In the genomic region with DNA sequence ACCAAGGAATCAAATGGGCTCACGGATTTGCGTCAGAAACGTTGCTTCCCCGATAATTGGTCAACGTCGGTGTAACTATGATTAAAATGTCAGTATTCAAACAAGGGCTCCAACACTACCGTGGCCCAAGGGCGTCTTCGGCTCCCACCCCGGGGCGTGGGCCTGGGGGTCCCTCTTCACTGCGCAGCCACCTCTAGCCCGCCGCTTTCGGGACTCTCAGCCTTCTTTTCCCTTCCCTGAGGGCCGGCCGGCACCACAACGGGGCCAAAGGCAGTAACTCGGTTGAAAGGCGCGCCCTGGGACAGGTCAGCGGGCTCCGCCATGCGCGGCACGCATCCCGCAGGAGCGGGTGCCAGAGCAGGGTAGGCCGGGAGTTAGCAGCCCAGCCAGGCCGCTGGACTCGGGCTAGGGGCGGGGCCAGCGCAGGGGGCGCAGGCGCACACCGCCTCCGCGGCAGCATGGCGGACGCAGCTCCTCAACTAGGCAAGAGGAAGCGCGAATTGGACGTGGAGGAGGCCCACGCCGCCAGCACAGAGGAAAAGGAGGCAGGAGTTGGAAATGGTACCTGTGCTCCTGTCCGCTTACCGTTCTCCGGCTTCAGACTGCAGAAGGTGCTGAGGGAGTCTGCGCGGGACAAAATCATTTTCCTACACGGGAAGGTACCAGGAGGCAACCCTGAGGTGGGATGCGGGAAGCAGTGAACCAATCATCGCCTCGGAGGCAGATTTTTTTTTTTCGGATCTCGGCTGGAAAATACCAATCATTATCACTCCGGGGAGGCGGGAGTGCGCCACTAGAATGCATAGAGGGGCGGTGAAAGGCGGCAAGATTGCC, we compare ENCODE assay signal across 8 cellular contexts. TPM values are rescaled to one million over a fixed set of nuclear protein-coding genes. Genes with fewer than 3 reads are reported as not detected.
DNase-seq lines count a peak whose midpoint lies in the region; ATAC-seq lines count a peak whose summit lies in the region.

TSS of gene DCPS (plus strand) at position 438 of the 834 bp plus-strand sequence. CDS start at position 459, 21 bp downstream.

- DNase-seq in COLO668 (lab: John Stamatoyannopoulos, UW; ENCODE audit: unreplicated experiment): peak; percentile 92
- DNase-seq in HS-5 (ENCODE audit: low read depth): peak; percentile 79
- peak; percentile 71 to 90 for DNase-seq in NOMO-1 (lab: John Stamatoyannopoulos, UW; ENCODE audit: unreplicated experiment in 2 of 2)
- DNase-seq in effector memory CD4-positive, alpha-beta T cell: peak; percentile 75 to 79 (median 79)
- DNase-seq in memory B cell (ENCODE audit: low spot score in 2 of 2): peak; percentile 81 to 88
- DNase-seq in stimulated activated CD8-positive, alpha-beta memory T cell treated with anti-CD3 and anti-CD28 coated beads, Interleukin-12 subunit alpha, Interleukin-12 subunit beta, amount 100 ng/mL, for 24 hours (ENCODE audit: extremely low read depth): peak; percentile 71

- H3K4me3 Mint-ChIP-seq in memory B cell: peak within 1 kb of the TSS; percentile 99

- no peaks in the 10 kb centered on the region for H3K27me3 Mint-ChIP-seq in memory B cell

- POLR2A ChIA-PET in activated CD8-positive, alpha-beta memory T cell treated with anti-CD3 and anti-CD28 coated beads for 36 hours (lab: Charles Lee): interaction anchor here (0.9 to 1.2 kb wide), 4 partner anchors 14 to 50 kb away, joined by 3 to 8 read pairs (median 4); no protein-coding TSS in a partner anchor

- H3K27ac ChIP-seq in effector memory CD4-positive, alpha-beta T cell (ENCODE audit: insufficient read depth, low read length, poor library complexity, severe bottlenecking): peak within 1 kb of the TSS; percentile 93

- H3K27ac Mint-ChIP-seq in memory B cell: peak within 1 kb of the TSS; percentile 99

- no peaks in the 10 kb centered on the region for H3K9me3 Mint-ChIP-seq in memory B cell

- no peaks in the 10 kb centered on the region for H3K27me3 ChIP-seq in effector memory CD4-positive, alpha-beta T cell (replicated peaks; ENCODE audit: control insufficient read depth, insufficient read depth, low read length, poor library complexity, severe bottlenecking)

- H3K9me3 ChIP-seq in effector memory CD4-positive, alpha-beta T cell (ENCODE audit: control insufficient read depth, low read length): no peaks in the 10 kb centered on the region

- ATAC-seq in GM19468 (IDR thresholded peaks at IDR 0.05; ENCODE audit: extremely low read depth, unreplicated experiment) (peak; percentile 81), memory B cell (ENCODE audit: low read depth) (peak; percentile 91)

- H3K36me3 ChIP-seq in effector memory CD4-positive, alpha-beta T cell (ENCODE audit: control insufficient read depth, insufficient read depth, low read length): no peaks in the 10 kb centered on the region

- peaks cover 21% of the 10 kb centered on the region for H3K4me1 Mint-ChIP-seq in memory B cell

- CTCF ChIA-PET in activated CD8-positive, alpha-beta memory T cell treated with anti-CD3 and anti-CD28 coated beads for 36 hours (lab: Charles Lee): interaction anchor here (1.0 kb wide), 1 partner anchor 17 kb away, joined by 3 read pairs; no protein-coding TSS in a partner anchor

- peaks cover 12% of the 10 kb centered on the region for H3K36me3 Mint-ChIP-seq in memory B cell

- peak within 1 kb of the TSS; percentile 94 for H3K4me3 ChIP-seq in effector memory CD4-positive, alpha-beta T cell (ENCODE audit: insufficient read depth, low read depth, low read length, poor library complexity, severe bottlenecking)

- peaks cover 5% of the 10 kb centered on the region for H3K4me1 ChIP-seq in effector memory CD4-positive, alpha-beta T cell (ENCODE audit: control insufficient read depth, insufficient read depth, low read length, poor library complexity, severe bottlenecking)

RNA-seq across cellular contexts. Expression of gene DCPS, which starts in this region (rescaled TPM):
- total RNA-seq in activated CD8-positive, alpha-beta memory T cell treated with anti-CD3 and anti-CD28 coated beads for 36 hours: 10 to 100 TPM; 39.2 to 39.3 TPM

Comparison
In these comparisons a context has a peak if more than half of its experiments do, and no peak if none do; other contexts are left out.
1. Peak in every context shown above with its lines: DNase-seq, ATAC-seq, H3K4me3 ChIP-seq and H3K27ac ChIP-seq.